In genomic region chr1:64250472-64250871, GRCh38 we compare ENCODE assay signal across 2 cellular contexts. TPM values are rescaled to one million over a fixed set of nuclear protein-coding genes. Genes with fewer than 3 reads are reported as not detected.
"Had no signal": no experiment of that assay in that cellular context is flagged by ENCODE, and none has a peak within 500 bp of the region (broad histone marks: within the 10 kb centered on the region; RNA-seq: fewer than 3 reads in every experiment).

No MANE protein-coding gene starts in this region.

RNA-seq across cellular contexts. Expression of gene UBE2U, which starts 47.0 kb away (rescaled TPM):
- total RNA-seq: G401, GM12878 had no signal
- polyA plus RNA-seq: GM12878 had no signal
